Comparison of ENCODE assay signal across 31 cellular contexts in the genomic region with DNA sequence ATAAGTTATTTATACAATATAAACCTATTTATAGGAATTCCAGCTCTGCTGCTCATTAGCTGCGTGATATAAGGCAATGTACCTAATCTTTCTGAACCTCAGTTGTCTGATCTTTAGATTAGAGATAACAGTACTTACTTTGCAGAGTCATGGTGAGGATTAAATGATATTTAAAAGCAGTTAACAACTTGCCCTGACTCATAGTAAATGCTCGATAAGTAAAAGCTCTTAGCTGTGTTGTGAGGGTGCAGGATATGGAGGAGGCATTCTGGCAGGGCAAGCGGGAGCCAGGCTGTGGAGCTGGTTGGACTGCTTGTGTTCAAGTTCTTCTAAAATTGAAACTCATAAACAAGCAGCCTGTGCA.
A peak's percentile ranks its signal among the peaks of the same experiment; 100 is the strongest.
DNase-seq lines count a peak whose midpoint lies in the region; ATAC-seq and TF ChIP-seq lines count a peak whose summit lies in the region.
"Had no signal": no experiment of that assay in that cellular context is flagged by ENCODE, and none has a peak within 500 bp of the region (broad histone marks: within the 10 kb centered on the region; RNA-seq: fewer than 3 reads in every experiment).

No MANE protein-coding gene starts in this region.

- peak overlapping the region; percentile 60 for H3K4me2 ChIP-seq in PC-9

- POLR2A ChIA-PET in HEK293 (lab: Yijun Ruan, JAX), result no interaction called here
- POLR2A ChIA-PET in PC-9 (lab: Charles Lee; ENCODE audit: unreplicated experiment), result interaction anchor here (0.5 kb wide), 1 partner anchor 498 kb away, joined by 5 read pairs; no protein-coding TSS in a partner anchor

- H3K27me3 ChIP-seq in PC-9 (ENCODE audit: insufficient read depth, low read depth), result no peaks in the 10 kb centered on the region
- H3K27me3 ChIP-seq in foreskin keratinocyte, result no peaks in the 10 kb centered on the region
- H3K27me3 ChIP-seq in suprapubic skin, result no peaks in the 10 kb centered on the region
- H3K27me3 ChIP-seq: esophagus muscularis mucosa, heart left ventricle, upper lobe of right lung had no signal

- BruUV-seq in PC-9 (replicated peaks; lab: Mats Ljungman, UMichigan), result no TSS peak

- no peak overlapping the region for H3K27ac ChIP-seq in HEK293 (ENCODE audit: extremely low read depth, low read depth, low read length)
- peak overlapping the region; percentile 37 for H3K27ac ChIP-seq in PC-9
- H3K27ac ChIP-seq in foreskin keratinocyte, result no peak overlapping the region
- H3K27ac ChIP-seq in suprapubic skin, result peak overlapping the region; percentile 48
- H3K27ac ChIP-seq: esophagus muscularis mucosa, heart left ventricle, upper lobe of right lung had no signal

- intact Hi-C loops in PC-9 (cut with micrococcal nuclease; ENCODE audit: unreplicated experiment), result no loop called here
- intact Hi-C loops in activated CD4-positive, alpha-beta T cell treated with anti-CD3 and anti-CD28 coated beads, Interleukin-2, amount 10 ng/mL, durations not matched to agents 24 days and 14 days (cut with micrococcal nuclease), result no loop called here
- intact Hi-C loops in lower leg skin (cut with DNase I; ENCODE audit: low total_unique reads), result no loop called here

- no peak overlapping the region for H3K27ac Mint-ChIP-seq in activated CD4-positive, alpha-beta T cell treated with anti-CD3 and anti-CD28 coated beads, Interleukin-2, amount 10 ng/mL, durations not matched to agents 24 days and 14 days
- H3K27ac Mint-ChIP-seq: activated CD4-positive, alpha-beta T cell treated with anti-CD3 and anti-CD28 coated beads for 36 hours; activated naive CD8-positive, alpha-beta T cell treated with anti-CD3 and anti-CD28 coated beads for 36 hours; CD14-positive monocyte; natural killer cell had no signal

- 61% methylated on average over 3 of the region's 3 CpGs for WGBS in suprapubic skin
- WGBS in lower leg skin, 2 donors, result 55 to 58% methylated on average over 3 of the region's 3 CpGs

- TF ChIP-seq CTCF in HEK293 (tag by site-specific recombination; IDR thresholded peaks at IDR 0.05), result no peak
- TF ChIP-seq CTCF in PC-9 (conservative IDR thresholded peaks at IDR 0.05), result no peak
- TF ChIP-seq CTCF in foreskin keratinocyte (conservative IDR thresholded peaks at IDR 0.05), result no peak
- no peak for TF ChIP-seq CTCF in suprapubic skin (IDR thresholded peaks at IDR 0.05)
- TF ChIP-seq CTCF in lower leg skin (IDR thresholded peaks at IDR 0.05), result no peak

- TF ChIP-seq POLR2A in suprapubic skin (IDR thresholded peaks at IDR 0.05), result no peak
- TF ChIP-seq POLR2A in lower leg skin (IDR thresholded peaks at IDR 0.05), result no peak

- H3K4me3 ChIP-seq in HEK293 (ENCODE audit: low read depth, low read length), result no peak overlapping the region
- peak overlapping the region; percentile 1; the same call in 1 of the 2 replicates for H3K4me3 ChIP-seq in PC-9
- H3K4me3 ChIP-seq in suprapubic skin, result no peak overlapping the region
- H3K4me3 ChIP-seq in lower leg skin (ENCODE audit: low read depth, poor library complexity, severe bottlenecking), result no peak overlapping the region
- H3K4me3 ChIP-seq: esophagus muscularis mucosa, heart left ventricle, mucosa of descending colon, upper lobe of right lung had no signal

- no peaks in the 10 kb centered on the region for H3K9me2 ChIP-seq in PC-9 (ENCODE audit: insufficient read depth)

- TF ChIP-seq EP300 in suprapubic skin (IDR thresholded peaks at IDR 0.05), result no peak

- no peaks in the 10 kb centered on the region for H3K79me2 ChIP-seq in PC-9 (ENCODE audit: low read depth)

- H3K27me3 Mint-ChIP-seq in activated CD4-positive, alpha-beta T cell treated with anti-CD3 and anti-CD28 coated beads, Interleukin-2, amount 10 ng/mL, durations not matched to agents 24 days and 14 days, result no peaks in the 10 kb centered on the region
- H3K27me3 Mint-ChIP-seq: activated CD4-positive, alpha-beta T cell treated with anti-CD3 and anti-CD28 coated beads for 36 hours; activated naive CD8-positive, alpha-beta T cell treated with anti-CD3 and anti-CD28 coated beads for 36 hours had no signal

- no peaks in the 10 kb centered on the region; the same call in 1 of the 2 replicates for H3F3A ChIP-seq in PC-9 (ENCODE audit: insufficient read depth, low read depth)

- DNase-seq in PC-9 (peak; percentile 43 to 89), foreskin keratinocyte (peak; percentile 32 to 63), suprapubic skin (ENCODE audit: low spot score in 2 of 2) (no peak), lower leg skin (ENCODE audit: low spot score in 2 of 2) (no peak), GF-D8 (lab: John Stamatoyannopoulos, UW) (no peak)
- DNase-seq in activated CD4-positive, alpha-beta T cell treated with anti-CD3 and anti-CD28 coated beads, Interleukin-2, amount 10 ng/mL, durations not matched to agents 24 days and 14 days, result no peak
- DNase-seq: activated CD4-positive, alpha-beta T cell treated with anti-CD3 and anti-CD28 coated beads for 36 hours; activated CD8-positive, alpha-beta memory T cell treated with anti-CD3 and anti-CD28 coated beads for 24 hours; activated effector memory CD4-positive, alpha-beta T cell treated with Interleukin-2 at 50 U/mL for 16 hours; activated naive CD8-positive, alpha-beta T cell treated with anti-CD3 and anti-CD28 coated beads for 36 hours; aorta; cortex of kidney; DND-41; foreskin melanocyte; heart left ventricle; KG1; kidney; left ventricle myocardium superior; mucosa of descending colon; natural killer cell; NCI-H1417; NCI-H2029; NCI-H510A treated with DMSO at 0.1 percent for 48 hours; SIG-M5; stimulated activated CD4-positive, alpha-beta T cell treated with anti-CD3 and anti-CD28 coated beads, Interleukin-15, amount 100 ng/mL, for 24 hours; stimulated activated naive CD4-positive, alpha-beta T cell; T-helper 9 cell; upper lobe of right lung had no signal

- H3K4me3 Mint-ChIP-seq in activated CD4-positive, alpha-beta T cell treated with anti-CD3 and anti-CD28 coated beads, Interleukin-2, amount 10 ng/mL, durations not matched to agents 24 days and 14 days, result no peak overlapping the region
- H3K4me3 Mint-ChIP-seq: activated CD4-positive, alpha-beta T cell treated with anti-CD3 and anti-CD28 coated beads for 36 hours; activated naive CD8-positive, alpha-beta T cell treated with anti-CD3 and anti-CD28 coated beads for 36 hours; CD14-positive monocyte; natural killer cell had no signal

- H3K36me3 Mint-ChIP-seq in activated CD4-positive, alpha-beta T cell treated with anti-CD3 and anti-CD28 coated beads, Interleukin-2, amount 10 ng/mL, durations not matched to agents 24 days and 14 days (ENCODE audit: low read depth), result no peaks in the 10 kb centered on the region
- H3K36me3 Mint-ChIP-seq: activated naive CD8-positive, alpha-beta T cell treated with anti-CD3 and anti-CD28 coated beads for 36 hours; CD14-positive monocyte; natural killer cell had no signal

- H3K4me1 ChIP-seq in HEK293 (ENCODE audit: control insufficient read depth, insufficient read depth, low read length) (peaks cover 9% of the 10 kb centered on the region; the same call in 1 of the 2 replicates), PC-9 (replicated peaks; ENCODE audit: insufficient read depth) (peaks cover 32% of the 10 kb centered on the region), foreskin keratinocyte (no peaks in the 10 kb centered on the region), suprapubic skin (peaks cover 6% of the 10 kb centered on the region)
- H3K4me1 ChIP-seq: upper lobe of right lung had no signal

- H3K9me3 Mint-ChIP-seq in activated CD4-positive, alpha-beta T cell treated with anti-CD3 and anti-CD28 coated beads, Interleukin-2, amount 10 ng/mL, durations not matched to agents 24 days and 14 days, result no peaks in the 10 kb centered on the region
- H3K9me3 Mint-ChIP-seq: activated naive CD8-positive, alpha-beta T cell treated with anti-CD3 and anti-CD28 coated beads for 36 hours had no signal

- H3K36me3 ChIP-seq in HEK293 (ENCODE audit: control insufficient read depth in 2 of 2, insufficient read depth in 1 of 2, low read length in 2 of 2) (no peaks in the 10 kb centered on the region), PC-9 (ENCODE audit: low read depth) (no peaks in the 10 kb centered on the region), suprapubic skin (no peaks in the 10 kb centered on the region)
- H3K36me3 ChIP-seq: esophagus muscularis mucosa, heart left ventricle, upper lobe of right lung had no signal

- CTCF ChIA-PET in HEK293 (lab: Yijun Ruan, JAX) (no interaction called here), PC-9 (lab: Charles Lee) (no interaction called here)

- H2AFZ ChIP-seq in PC-9, result peak overlapping the region; percentile 35; the same call in 1 of the 2 replicates

- H4K20me1 ChIP-seq in PC-9 (ENCODE audit: insufficient read depth), result no peaks in the 10 kb centered on the region

- peak; percentile 68 for ATAC-seq in foreskin keratinocyte
- ATAC-seq: activated CD4-positive, alpha-beta T cell treated with anti-CD3 and anti-CD28 coated beads for 36 hours; heart left ventricle; left ventricle myocardium superior; mucosa of descending colon; natural killer cell; upper lobe of right lung had no signal

- H3K9me3 ChIP-seq in HEK293 (ENCODE audit: control insufficient read depth, insufficient read depth, low read depth, low read length), result no peaks in the 10 kb centered on the region
- peaks cover 16% of the 10 kb centered on the region for H3K9me3 ChIP-seq in PC-9 (ENCODE audit: insufficient read depth, low read depth)
- H3K9me3 ChIP-seq in suprapubic skin, result no peaks in the 10 kb centered on the region
- H3K9me3 ChIP-seq: upper lobe of right lung had no signal

- H3K4me1 Mint-ChIP-seq in activated CD4-positive, alpha-beta T cell treated with anti-CD3 and anti-CD28 coated beads, Interleukin-2, amount 10 ng/mL, durations not matched to agents 24 days and 14 days, result no peaks in the 10 kb centered on the region
- H3K4me1 Mint-ChIP-seq: activated CD4-positive, alpha-beta T cell treated with anti-CD3 and anti-CD28 coated beads for 36 hours; activated naive CD8-positive, alpha-beta T cell treated with anti-CD3 and anti-CD28 coated beads for 36 hours; CD14-positive monocyte; natural killer cell had no signal

TF ChIP-seq in HEK293, 187 proteins besides CTCF, POLR2A, EP300 and RAD21 (continues in another document):
- 0 out of 2 replicates have a peak, but pooled peaks have one; percentile 40 for TF ChIP-seq ZNF449 (tag by site-specific recombination; IDR thresholded peaks at IDR 0.05)
- 0 out of 2 replicates have a peak, but pooled peaks have one; percentile 17 for TF ChIP-seq ZNF629 (tag by site-specific recombination; IDR thresholded peaks at IDR 0.05)
- TF ChIP-seq BCL11B (tag by site-specific recombination; IDR thresholded peaks at IDR 0.05; ENCODE audit: low read depth), result 0 out of 2 replicates have a peak, but pooled peaks have one; percentile 19

Comparison
In these comparisons a context has a peak if more than half of its experiments do, and no peak if none do; other contexts are left out.
1. H3K27ac ChIP-seq: peak in PC-9 (single experiment) and suprapubic skin (single experiment); none in HEK293 (single experiment) and foreskin keratinocyte (single experiment).
2. DNase-seq: peak in PC-9 (2 of 2) and foreskin keratinocyte (2 of 2); none in suprapubic skin (0 of 2), activated CD4-positive, alpha-beta T cell treated with anti-CD3 and anti-CD28 coated beads, Interleukin-2, amount 10 ng/mL, durations not matched to agents 24 days and 14 days (single experiment), lower leg skin (0 of 2) and GF-D8 (single experiment).